In genomic region chr12:131507881-131508280, GRCh38 we compare ENCODE assay signal across 17 cellular contexts.
"Had no signal": no experiment of that assay in that cellular context is flagged by ENCODE, and none has a peak within 500 bp of the region (broad histone marks: within the 10 kb centered on the region; RNA-seq: fewer than 3 reads in every experiment).

No MANE protein-coding gene starts in this region.

- H3K27ac ChIP-seq: epithelial cell of prostate, esophagus muscularis mucosa, gastroesophageal sphincter, right atrium auricular region, sigmoid colon, skin epidermis, stomach, thoracic aorta had no signal

- ATAC-seq: effector memory CD8-positive, alpha-beta T cell; gastroesophageal sphincter; left colon; natural killer cell had no signal

- H3K4me3 ChIP-seq: esophagus muscularis mucosa, gastroesophageal sphincter, right atrium auricular region, sigmoid colon, skin epidermis, stomach, thoracic aorta had no signal

- DNase-seq: effector memory CD8-positive, alpha-beta T cell; left colon; mammary epithelial cell; natural killer cell; posterior cingulate gyrus; sigmoid colon; stimulated activated CD4-positive, alpha-beta T cell treated with anti-CD3 and anti-CD28 coated beads, Interleukin-12 subunit alpha, Interleukin-12 subunit beta, amount 100 ng/mL, for 4 hours; stimulated activated naive CD4-positive, alpha-beta T cell; stomach; substantia nigra; trophoblast cell had no signal
